11 cellular contexts compared by ENCODE assay signal in the genomic region with DNA sequence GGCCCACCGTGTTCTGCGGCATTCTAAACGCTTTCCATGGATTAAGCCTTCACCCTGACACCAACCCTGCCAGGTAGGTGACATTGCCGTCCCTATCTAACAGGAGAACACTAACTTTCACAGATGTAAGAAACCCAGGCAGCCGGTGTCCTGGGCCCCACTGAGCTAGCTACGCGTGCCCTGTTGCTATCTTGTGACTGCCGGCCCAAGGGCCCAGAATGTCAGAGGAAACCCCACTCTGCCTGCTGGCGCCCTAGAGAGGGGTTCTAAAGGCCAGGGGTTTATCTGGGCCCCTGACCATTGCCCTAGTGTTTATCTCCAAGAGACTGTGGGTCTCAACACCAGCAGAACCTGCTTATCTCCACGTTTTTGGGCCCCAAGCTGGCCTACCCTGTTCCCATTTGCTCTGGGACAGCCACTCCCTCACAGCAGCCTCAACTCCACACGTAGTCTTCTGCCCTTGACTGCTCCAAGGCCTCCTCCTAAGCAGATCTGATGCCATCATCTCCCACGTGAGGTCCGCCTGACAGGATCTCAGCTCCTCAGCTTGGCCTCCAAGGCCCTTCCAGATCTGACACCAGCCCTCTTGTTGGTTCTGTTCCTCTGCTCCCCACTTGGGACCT.
"Had no signal": no experiment of that assay in that cellular context is flagged by ENCODE, and none has a peak within 500 bp of the region (broad histone marks: within the 10 kb centered on the region; RNA-seq: fewer than 3 reads in every experiment).

No MANE protein-coding gene starts in this region.

- H3K27me3 ChIP-seq: hepatocyte had no signal

- H3K27ac Mint-ChIP-seq: activated naive CD8-positive, alpha-beta T cell treated with anti-CD3 and anti-CD28 coated beads, Interleukin-2, amount 10 ng/mL, durations not matched to agents 7 days and 5 days; stimulated activated naive B cell treated with anti-CD40 and anti-IgM and Interleukin-4, amounts not matched to agents 10 μg/mL and 1 μg/mL and 100 μg/mL, for 72 hours; T-helper 2 cell treated with Interferon-gamma antibody and Interleukin-4, amounts not matched to agents 5 μg/mL and 100 μg/mL, for 36 hours had no signal

- ATAC-seq: esophagus mucosa had no signal

- H3K4me3 Mint-ChIP-seq: activated naive CD8-positive, alpha-beta T cell treated with anti-CD3 and anti-CD28 coated beads, Interleukin-2, amount 10 ng/mL, durations not matched to agents 7 days and 5 days; stimulated activated naive B cell treated with anti-CD40 and anti-IgM and Interleukin-4, amounts not matched to agents 10 μg/mL and 1 μg/mL and 100 μg/mL, for 72 hours; T-helper 2 cell treated with Interferon-gamma antibody and Interleukin-4, amounts not matched to agents 5 μg/mL and 100 μg/mL, for 36 hours had no signal

- H3K27ac ChIP-seq: hepatocyte had no signal

- FAIRE-seq: endometrium had no signal

- H3K4me3 ChIP-seq: hepatocyte had no signal

- H2AFZ ChIP-seq: hepatocyte had no signal

- H3K4me2 ChIP-seq: hepatocyte had no signal

- DNase-seq: activated CD4-positive, alpha-beta T cell treated with anti-CD3 and anti-CD28 coated beads, Interleukin-2, amount 50 U/mL, for 1 hour; activated CD8-positive, alpha-beta memory T cell treated with anti-CD3 and anti-CD28 coated beads for 24 hours; activated naive CD8-positive, alpha-beta T cell treated with anti-CD3 and anti-CD28 coated beads, Interleukin-2, amount 10 ng/mL, durations not matched to agents 7 days and 5 days; aorta; stimulated activated CD4-positive, alpha-beta T cell treated with anti-CD3 and anti-CD28 coated beads, Interleukin-2, amount 100 ng/mL, for 48 hours; stimulated activated naive B cell treated with anti-CD40 and anti-IgM and Interleukin-4, amounts not matched to agents 10 μg/mL and 1 μg/mL and 100 μg/mL, for 72 hours; trophoblast cell had no signal

- H3K9me3 Mint-ChIP-seq: activated naive CD8-positive, alpha-beta T cell treated with anti-CD3 and anti-CD28 coated beads, Interleukin-2, amount 10 ng/mL, durations not matched to agents 7 days and 5 days; stimulated activated naive B cell treated with anti-CD40 and anti-IgM and Interleukin-4, amounts not matched to agents 10 μg/mL and 1 μg/mL and 100 μg/mL, for 72 hours; T-helper 2 cell treated with Interferon-gamma antibody and Interleukin-4, amounts not matched to agents 5 μg/mL and 100 μg/mL, for 36 hours had no signal
